ENCODE assay signal across 1 cellular context in genomic region chr9:121294866-121295661, GRCh38.
A peak's percentile ranks its signal among the peaks of the same experiment; 100 is the strongest.
TF ChIP-seq lines count a peak whose summit lies in the region.

No MANE protein-coding gene starts in this region.

TF ChIP-seq in HepG2, 621 proteins besides CTCF, POLR2A, EP300 and RAD21 (continues in another document):
- peak; percentile 75; the same call in 1 of the 2 replicates for TF ChIP-seq TBX2 (CRISPR knock-in tag; IDR thresholded peaks at IDR 0.05; ENCODE audit: borderline replicate concordance)
- peak; percentile 62; the same call in 1 of the 2 replicates for TF ChIP-seq FOXJ3 (CRISPR knock-in tag; IDR thresholded peaks at IDR 0.05; ENCODE audit: borderline replicate concordance)
- peak; percentile 30; the same call in 1 of the 2 replicates for TF ChIP-seq POLR2G (IDR thresholded peaks at IDR 0.05; ENCODE audit: low read depth, low read length)
- TF ChIP-seq SPEN (CRISPR knock-in tag; IDR thresholded peaks at IDR 0.05; ENCODE audit: low read depth), result peak; percentile 45; the same call in 1 of the 2 replicates
- 0 out of 2 replicates have a peak, but pooled peaks have one; percentile 45 for TF ChIP-seq ZZZ3 (CRISPR knock-in tag; IDR thresholded peaks at IDR 0.05; ENCODE audit: borderline replicate concordance)
- no peak for TF ChIP-seq ZNF552 (CRISPR knock-in tag; IDR thresholded peaks at IDR 0.05; ENCODE audit: borderline replicate concordance)
- 0 out of 4 replicates have a peak, but pooled peaks of 1 of the 2 experiments have one; percentile 11 for TF ChIP-seq NR2F1 (CRISPR knock-in tag; IDR thresholded peaks at IDR 0.05)
- no peak for TF ChIP-seq ATAD3A (CRISPR knock-in tag; IDR thresholded peaks at IDR 0.05)
- 0 out of 2 replicates have a peak, but pooled peaks have one; percentile 42 for TF ChIP-seq SNAPC2 (CRISPR knock-in tag; IDR thresholded peaks at IDR 0.05)
- TF ChIP-seq ZNF800 (CRISPR knock-in tag; IDR thresholded peaks at IDR 0.05), result peak; percentile 43; the same call in 1 of the 2 replicates
- TF ChIP-seq ZNF33B (CRISPR knock-in tag; IDR thresholded peaks at IDR 0.05), result 0 out of 2 replicates have a peak, but pooled peaks have one; percentile 24
- peak; percentile 68 for TF ChIP-seq FOSL2 (CRISPR knock-in tag; IDR thresholded peaks at IDR 0.05)
- TF ChIP-seq NONO (IDR thresholded peaks at IDR 0.05), result no peak
- TF ChIP-seq NONO (CRISPR knock-in tag; conservative IDR thresholded peaks at IDR 0.05), result peak; percentile 53
- TF ChIP-seq ZHX2 (IDR thresholded peaks at IDR 0.05; ENCODE audit: low read depth), result 0 out of 2 replicates have a peak, but pooled peaks have one; percentile 17
- no peak for TF ChIP-seq ZHX2 (CRISPR knock-in tag; IDR thresholded peaks at IDR 0.05; ENCODE audit: borderline replicate concordance)
- TF ChIP-seq DMAP1 (CRISPR knock-in tag; IDR thresholded peaks at IDR 0.05), result 0 out of 2 replicates have a peak, but pooled peaks have one; percentile 19
- peak; percentile 40; the same call in 1 of the 2 replicates for TF ChIP-seq RXRA (CRISPR knock-in tag; IDR thresholded peaks at IDR 0.05)
- peak; percentile 77; the same call in 1 of the 2 replicates for TF ChIP-seq TARDBP (CRISPR knock-in tag; IDR thresholded peaks at IDR 0.05)
- no peak; the same call in 1 of the 2 replicates for TF ChIP-seq KAT7 (CRISPR knock-in tag; IDR thresholded peaks at IDR 0.05; ENCODE audit: borderline replicate concordance)
- 0 out of 2 replicates have a peak, but pooled peaks have one; percentile 7 for TF ChIP-seq THAP11 (CRISPR knock-in tag; IDR thresholded peaks at IDR 0.05)
- peak; percentile 87 for TF ChIP-seq HDAC2 (CRISPR knock-in tag; IDR thresholded peaks at IDR 0.05)
- 0 out of 4 replicates have a peak, but pooled peaks of 1 of the 2 experiments have one; percentile 15 for TF ChIP-seq REST (IDR thresholded peaks at IDR 0.05; ENCODE audit: borderline replicate concordance in 1 of 2, low read depth in 1 of 2, low read length in 2 of 2)
- TF ChIP-seq PHF21A (CRISPR knock-in tag; IDR thresholded peaks at IDR 0.05), result peak; percentile 90
- 0 out of 2 replicates have a peak, but pooled peaks have one; percentile 58 for TF ChIP-seq ZC3H13 (CRISPR knock-in tag; IDR thresholded peaks at IDR 0.05)
- 0 out of 2 replicates have a peak, but pooled peaks have one; percentile 14 for TF ChIP-seq HNF4G (IDR thresholded peaks at IDR 0.05; ENCODE audit: borderline replicate concordance, low read depth, low read length)
- TF ChIP-seq HNF4G (CRISPR knock-in tag; IDR thresholded peaks at IDR 0.05; ENCODE audit: borderline replicate concordance, low read depth), result no peak; the same call in 1 of the 2 replicates
- peak; percentile 70 for TF ChIP-seq HNF4A (CRISPR knock-in tag; IDR thresholded peaks at IDR 0.05)
- TF ChIP-seq ZSCAN20 (CRISPR knock-in tag; IDR thresholded peaks at IDR 0.05; ENCODE audit: borderline replicate concordance), result no peak
- TF ChIP-seq ZNF432 (CRISPR knock-in tag; IDR thresholded peaks at IDR 0.05; ENCODE audit: borderline replicate concordance), result no peak
- no peak for TF ChIP-seq ZNF784 (CRISPR knock-in tag; IDR thresholded peaks at IDR 0.05; ENCODE audit: borderline replicate concordance)
- TF ChIP-seq TSC22D2 (CRISPR knock-in tag; IDR thresholded peaks at IDR 0.05; ENCODE audit: borderline replicate concordance), result 0 out of 2 replicates have a peak, but pooled peaks have one; percentile 5
- no peak for TF ChIP-seq BCL3 (CRISPR knock-in tag; IDR thresholded peaks at IDR 0.05)
- TF ChIP-seq, protein P1, sequence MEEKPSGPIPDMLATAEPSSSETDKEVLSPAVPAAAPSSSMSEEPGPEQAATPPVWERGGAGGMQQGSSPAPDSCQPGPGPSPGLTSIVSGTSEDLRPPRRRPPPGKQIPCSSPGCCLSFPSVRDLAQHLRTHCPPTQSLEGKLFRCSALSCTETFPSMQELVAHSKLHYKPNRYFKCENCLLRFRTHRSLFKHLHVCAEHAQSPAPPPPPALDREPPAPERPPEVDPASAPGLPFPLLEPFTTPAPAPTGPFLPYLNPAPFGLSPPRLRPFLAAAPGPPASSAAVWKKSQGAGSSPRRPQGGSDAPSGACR (CRISPR knock-in tag; IDR thresholded peaks at IDR 0.05), result no peak
- TF ChIP-seq KDM6A (CRISPR knock-in tag; IDR thresholded peaks at IDR 0.05; ENCODE audit: low read depth), result 0 out of 2 replicates have a peak, but pooled peaks have one; percentile 23
- peak; percentile 29; the same call in 1 of the 2 replicates for TF ChIP-seq YEATS2 (CRISPR knock-in tag; IDR thresholded peaks at IDR 0.05; ENCODE audit: borderline replicate concordance)
- peak; percentile 58; the same call in 1 of the 2 replicates for TF ChIP-seq NCOR1 (IDR thresholded peaks at IDR 0.05; ENCODE audit: borderline replicate concordance, low read length)
- 0 out of 2 replicates have a peak, but pooled peaks have one; percentile 61 for TF ChIP-seq ZSCAN29 (CRISPR knock-in tag; conservative IDR thresholded peaks at IDR 0.05)
- TF ChIP-seq ELF3 (CRISPR knock-in tag; IDR thresholded peaks at IDR 0.05), result no peak
- TF ChIP-seq NR2F6 (IDR thresholded peaks at IDR 0.05), result no peak
- TF ChIP-seq NR2F6 (CRISPR knock-in tag; IDR thresholded peaks at IDR 0.05), result peak; percentile 52; the same call in 1 of the 2 replicates
- TF ChIP-seq MBD4 (IDR thresholded peaks at IDR 0.05; ENCODE audit: borderline replicate concordance, low read length), result no peak
